1 cellular context compared by ENCODE assay signal in the genomic region with DNA sequence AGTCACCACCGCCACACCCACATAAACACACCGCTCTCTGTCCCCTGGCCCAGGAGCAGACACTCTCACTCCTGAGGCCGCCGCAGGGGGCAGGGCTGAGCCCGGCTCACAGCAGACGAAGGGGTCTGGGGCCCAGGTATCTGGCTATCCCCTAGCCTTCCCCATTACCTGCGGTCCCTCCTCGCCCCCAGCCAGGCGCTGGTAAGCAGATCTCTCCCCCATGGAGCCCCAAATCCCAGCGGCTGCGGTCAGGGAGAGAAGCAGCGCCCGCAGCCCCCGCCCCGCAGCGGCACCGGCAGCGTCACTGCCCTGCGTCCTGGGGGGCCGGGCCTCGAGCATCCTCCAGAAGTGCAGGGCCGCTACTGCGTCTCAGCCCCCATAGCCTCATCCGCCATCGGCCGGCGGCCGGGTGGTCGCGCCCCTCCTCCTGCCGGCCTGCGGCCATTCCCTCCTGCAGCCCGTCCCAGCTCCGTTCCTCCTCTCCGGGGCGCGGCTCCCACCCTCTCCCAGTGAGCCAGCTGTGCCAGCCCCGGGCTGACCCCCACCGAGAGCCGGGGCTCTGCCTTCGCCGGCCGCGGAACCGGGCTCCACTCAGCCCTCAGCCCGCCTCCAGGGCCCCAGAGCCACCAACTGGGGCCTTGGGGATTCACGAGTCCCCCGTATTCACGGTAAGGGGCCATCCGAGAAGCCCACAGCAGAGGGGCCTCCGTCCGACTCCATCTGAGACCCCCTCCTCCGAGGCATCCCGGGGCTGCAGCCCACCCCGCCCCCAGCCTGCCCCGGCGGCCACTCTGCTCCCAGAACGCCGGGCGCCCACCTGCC.
TF ChIP-seq lines count a peak whose summit lies in the region.

No MANE protein-coding gene starts in this region.

TF ChIP-seq in K562, 482 proteins besides CTCF, POLR2A, EP300 and RAD21 (continues in another document):
- TF ChIP-seq, protein P1, sequence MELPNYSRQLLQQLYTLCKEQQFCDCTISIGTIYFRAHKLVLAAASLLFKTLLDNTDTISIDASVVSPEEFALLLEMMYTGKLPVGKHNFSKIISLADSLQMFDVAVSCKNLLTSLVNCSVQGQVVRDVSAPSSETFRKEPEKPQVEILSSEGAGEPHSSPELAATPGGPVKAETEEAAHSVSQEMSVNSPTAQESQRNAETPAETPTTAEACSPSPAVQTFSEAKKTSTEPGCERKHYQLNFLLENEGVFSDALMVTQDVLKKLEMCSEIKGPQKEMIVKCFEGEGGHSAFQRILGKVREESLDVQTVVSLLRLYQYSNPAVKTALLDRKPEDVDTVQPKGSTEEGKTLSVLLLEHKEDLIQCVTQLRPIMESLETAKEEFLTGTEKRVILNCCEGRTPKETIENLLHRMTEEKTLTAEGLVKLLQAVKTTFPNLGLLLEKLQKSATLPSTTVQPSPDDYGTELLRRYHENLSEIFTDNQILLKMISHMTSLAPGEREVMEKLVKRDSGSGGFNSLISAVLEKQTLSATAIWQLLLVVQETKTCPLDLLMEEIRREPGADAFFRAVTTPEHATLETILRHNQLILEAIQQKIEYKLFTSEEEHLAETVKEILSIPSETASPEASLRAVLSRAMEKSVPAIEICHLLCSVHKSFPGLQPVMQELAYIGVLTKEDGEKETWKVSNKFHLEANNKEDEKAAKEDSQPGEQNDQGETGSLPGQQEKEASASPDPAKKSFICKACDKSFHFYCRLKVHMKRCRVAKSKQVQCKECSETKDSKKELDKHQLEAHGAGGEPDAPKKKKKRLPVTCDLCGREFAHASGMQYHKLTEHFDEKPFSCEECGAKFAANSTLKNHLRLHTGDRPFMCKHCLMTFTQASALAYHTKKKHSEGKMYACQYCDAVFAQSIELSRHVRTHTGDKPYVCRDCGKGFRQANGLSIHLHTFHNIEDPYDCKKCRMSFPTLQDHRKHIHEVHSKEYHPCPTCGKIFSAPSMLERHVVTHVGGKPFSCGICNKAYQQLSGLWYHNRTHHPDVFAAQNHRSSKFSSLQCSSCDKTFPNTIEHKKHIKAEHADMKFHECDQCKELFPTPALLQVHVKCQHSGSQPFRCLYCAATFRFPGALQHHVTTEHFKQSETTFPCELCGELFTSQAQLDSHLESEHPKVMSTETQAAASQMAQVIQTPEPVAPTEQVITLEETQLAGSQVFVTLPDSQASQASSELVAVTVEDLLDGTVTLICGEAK (IDR thresholded peaks at IDR 0.05), result 0 out of 2 replicates have a peak, but pooled peaks have one; percentile 14
- TF ChIP-seq, protein P1 (CRISPR knock-in tag; IDR thresholded peaks at IDR 0.05), result no peak
- TF ChIP-seq CREM (IDR thresholded peaks at IDR 0.05; ENCODE audit: low read depth) (peak; percentile 94), PURB (CRISPR knock-in tag; IDR thresholded peaks at IDR 0.05; ENCODE audit: low read depth) (no peak), FOXK2 (conservative IDR thresholded peaks at IDR 0.05 in 1 of 2, IDR thresholded peaks at IDR 0.05 in 1 of 2; ENCODE audit: low read depth in 2 of 2) (no peak), ETV5 (CRISPR knock-in tag; IDR thresholded peaks at IDR 0.05; ENCODE audit: low read depth) (no peak), RBM25 (IDR thresholded peaks at IDR 0.05; ENCODE audit: low read depth, low read length, severe bottlenecking) (no peak), FOXJ2 (tag; IDR thresholded peaks at IDR 0.05) (no peak), ZBTB7A (IDR thresholded peaks at IDR 0.05; ENCODE audit: borderline replicate concordance, control insufficient read depth, low read depth, low read length) (peak; percentile 57; the same call in 1 of the 2 replicates), CREB1 (IDR thresholded peaks at IDR 0.05) (peak; percentile 87), CREB1 (CRISPR knock-in tag; IDR thresholded peaks at IDR 0.05) (peak; percentile 80), SIN3A (IDR thresholded peaks at IDR 0.05; ENCODE audit: borderline replicate concordance in 2 of 2, control insufficient read depth in 1 of 2, low read depth in 2 of 2, low read length in 2 of 2) (0 out of 4 replicates have a peak, but pooled peaks of 1 of the 2 experiments have one; percentile 72), PHF20 (IDR thresholded peaks at IDR 0.05; ENCODE audit: partially characterized antibody) (peak; percentile 7), ZNF12 (CRISPR knock-in tag; IDR thresholded peaks at IDR 0.05) (no peak), ZSCAN29 (IDR thresholded peaks at IDR 0.05) (no peak), FUS (optimal IDR thresholded peaks at IDR 0.05; ENCODE audit: low read depth, low read length) (peak; percentile 28), C11orf30 (IDR thresholded peaks at IDR 0.05; ENCODE audit: low read depth) (0 out of 2 replicates have a peak, but pooled peaks have one; percentile 31), MTA1 (IDR thresholded peaks at IDR 0.05; ENCODE audit: borderline replicate concordance) (peak; percentile 80)
- TF ChIP-seq, protein P2, sequence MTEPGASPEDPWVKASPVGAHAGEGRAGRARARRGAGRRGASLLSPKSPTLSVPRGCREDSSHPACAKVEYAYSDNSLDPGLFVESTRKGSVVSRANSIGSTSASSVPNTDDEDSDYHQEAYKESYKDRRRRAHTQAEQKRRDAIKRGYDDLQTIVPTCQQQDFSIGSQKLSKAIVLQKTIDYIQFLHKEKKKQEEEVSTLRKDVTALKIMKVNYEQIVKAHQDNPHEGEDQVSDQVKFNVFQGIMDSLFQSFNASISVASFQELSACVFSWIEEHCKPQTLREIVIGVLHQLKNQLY (CRISPR knock-in tag; conservative IDR thresholded peaks at IDR 0.05), result no peak
- TF ChIP-seq, protein P3, sequence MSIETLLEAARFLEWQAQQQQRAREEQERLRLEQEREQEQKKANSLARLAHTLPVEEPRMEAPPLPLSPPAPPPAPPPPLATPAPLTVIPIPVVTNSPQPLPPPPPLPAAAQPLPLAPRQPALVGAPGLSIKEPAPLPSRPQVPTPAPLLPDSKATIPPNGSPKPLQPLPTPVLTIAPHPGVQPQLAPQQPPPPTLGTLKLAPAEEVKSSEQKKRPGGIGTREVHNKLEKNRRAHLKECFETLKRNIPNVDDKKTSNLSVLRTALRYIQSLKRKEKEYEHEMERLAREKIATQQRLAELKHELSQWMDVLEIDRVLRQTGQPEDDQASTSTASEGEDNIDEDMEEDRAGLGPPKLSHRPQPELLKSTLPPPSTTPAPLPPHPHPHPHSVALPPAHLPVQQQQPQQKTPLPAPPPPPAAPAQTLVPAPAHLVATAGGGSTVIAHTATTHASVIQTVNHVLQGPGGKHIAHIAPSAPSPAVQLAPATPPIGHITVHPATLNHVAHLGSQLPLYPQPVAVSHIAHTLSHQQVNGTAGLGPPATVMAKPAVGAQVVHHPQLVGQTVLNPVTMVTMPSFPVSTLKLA (conservative IDR thresholded peaks at IDR 0.05), result peak; percentile 7 to 16; a peak in 1 of 4 replicates
- TF ChIP-seq, protein P4, sequence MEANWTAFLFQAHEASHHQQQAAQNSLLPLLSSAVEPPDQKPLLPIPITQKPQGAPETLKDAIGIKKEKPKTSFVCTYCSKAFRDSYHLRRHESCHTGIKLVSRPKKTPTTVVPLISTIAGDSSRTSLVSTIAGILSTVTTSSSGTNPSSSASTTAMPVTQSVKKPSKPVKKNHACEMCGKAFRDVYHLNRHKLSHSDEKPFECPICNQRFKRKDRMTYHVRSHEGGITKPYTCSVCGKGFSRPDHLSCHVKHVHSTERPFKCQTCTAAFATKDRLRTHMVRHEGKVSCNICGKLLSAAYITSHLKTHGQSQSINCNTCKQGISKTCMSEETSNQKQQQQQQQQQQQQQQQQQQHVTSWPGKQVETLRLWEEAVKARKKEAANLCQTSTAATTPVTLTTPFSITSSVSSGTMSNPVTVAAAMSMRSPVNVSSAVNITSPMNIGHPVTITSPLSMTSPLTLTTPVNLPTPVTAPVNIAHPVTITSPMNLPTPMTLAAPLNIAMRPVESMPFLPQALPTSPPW (CRISPR knock-in tag; IDR thresholded peaks at IDR 0.05), result peak; percentile 58
- TF ChIP-seq, protein P5, sequence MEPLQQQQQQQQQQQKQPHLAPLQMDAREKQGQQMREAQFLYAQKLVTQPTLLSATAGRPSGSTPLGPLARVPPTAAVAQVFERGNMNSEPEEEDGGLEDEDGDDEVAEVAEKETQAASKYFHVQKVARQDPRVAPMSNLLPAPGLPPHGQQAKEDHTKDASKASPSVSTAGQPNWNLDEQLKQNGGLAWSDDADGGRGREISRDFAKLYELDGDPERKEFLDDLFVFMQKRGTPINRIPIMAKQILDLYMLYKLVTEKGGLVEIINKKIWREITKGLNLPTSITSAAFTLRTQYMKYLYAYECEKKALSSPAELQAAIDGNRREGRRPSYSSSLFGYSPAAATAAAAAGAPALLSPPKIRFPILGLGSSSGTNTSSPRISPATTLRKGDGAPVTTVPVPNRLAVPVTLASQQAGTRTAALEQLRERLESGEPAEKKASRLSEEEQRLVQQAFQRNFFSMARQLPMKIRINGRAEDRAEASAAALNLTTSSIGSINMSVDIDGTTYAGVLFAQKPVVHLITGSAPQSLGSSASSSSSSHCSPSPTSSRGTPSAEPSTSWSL (CRISPR knock-in tag; IDR thresholded peaks at IDR 0.05; ENCODE audit: borderline replicate concordance), result no peak
- TF ChIP-seq, protein P6, sequence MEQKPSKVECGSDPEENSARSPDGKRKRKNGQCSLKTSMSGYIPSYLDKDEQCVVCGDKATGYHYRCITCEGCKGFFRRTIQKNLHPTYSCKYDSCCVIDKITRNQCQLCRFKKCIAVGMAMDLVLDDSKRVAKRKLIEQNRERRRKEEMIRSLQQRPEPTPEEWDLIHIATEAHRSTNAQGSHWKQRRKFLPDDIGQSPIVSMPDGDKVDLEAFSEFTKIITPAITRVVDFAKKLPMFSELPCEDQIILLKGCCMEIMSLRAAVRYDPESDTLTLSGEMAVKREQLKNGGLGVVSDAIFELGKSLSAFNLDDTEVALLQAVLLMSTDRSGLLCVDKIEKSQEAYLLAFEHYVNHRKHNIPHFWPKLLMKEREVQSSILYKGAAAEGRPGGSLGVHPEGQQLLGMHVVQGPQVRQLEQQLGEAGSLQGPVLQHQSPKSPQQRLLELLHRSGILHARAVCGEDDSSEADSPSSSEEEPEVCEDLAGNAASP (IDR thresholded peaks at IDR 0.05), result no peak
- TF ChIP-seq, protein P7, sequence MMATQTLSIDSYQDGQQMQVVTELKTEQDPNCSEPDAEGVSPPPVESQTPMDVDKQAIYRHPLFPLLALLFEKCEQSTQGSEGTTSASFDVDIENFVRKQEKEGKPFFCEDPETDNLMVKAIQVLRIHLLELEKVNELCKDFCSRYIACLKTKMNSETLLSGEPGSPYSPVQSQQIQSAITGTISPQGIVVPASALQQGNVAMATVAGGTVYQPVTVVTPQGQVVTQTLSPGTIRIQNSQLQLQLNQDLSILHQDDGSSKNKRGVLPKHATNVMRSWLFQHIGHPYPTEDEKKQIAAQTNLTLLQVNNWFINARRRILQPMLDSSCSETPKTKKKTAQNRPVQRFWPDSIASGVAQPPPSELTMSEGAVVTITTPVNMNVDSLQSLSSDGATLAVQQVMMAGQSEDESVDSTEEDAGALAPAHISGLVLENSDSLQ (IDR thresholded peaks at IDR 0.05), result 0 out of 2 replicates have a peak, but pooled peaks have one; percentile 4
- TF ChIP-seq, protein P8, sequence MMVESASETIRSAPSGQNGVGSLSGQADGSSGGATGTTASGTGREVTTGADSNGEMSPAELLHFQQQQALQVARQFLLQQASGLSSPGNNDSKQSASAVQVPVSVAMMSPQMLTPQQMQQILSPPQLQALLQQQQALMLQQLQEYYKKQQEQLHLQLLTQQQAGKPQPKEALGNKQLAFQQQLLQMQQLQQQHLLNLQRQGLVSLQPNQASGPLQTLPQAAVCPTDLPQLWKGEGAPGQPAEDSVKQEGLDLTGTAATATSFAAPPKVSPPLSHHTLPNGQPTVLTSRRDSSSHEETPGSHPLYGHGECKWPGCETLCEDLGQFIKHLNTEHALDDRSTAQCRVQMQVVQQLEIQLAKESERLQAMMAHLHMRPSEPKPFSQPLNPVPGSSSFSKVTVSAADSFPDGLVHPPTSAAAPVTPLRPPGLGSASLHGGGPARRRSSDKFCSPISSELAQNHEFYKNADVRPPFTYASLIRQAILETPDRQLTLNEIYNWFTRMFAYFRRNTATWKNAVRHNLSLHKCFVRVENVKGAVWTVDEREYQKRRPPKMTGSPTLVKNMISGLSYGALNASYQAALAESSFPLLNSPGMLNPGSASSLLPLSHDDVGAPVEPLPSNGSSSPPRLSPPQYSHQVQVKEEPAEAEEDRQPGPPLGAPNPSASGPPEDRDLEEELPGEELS (CRISPR knock-in tag; IDR thresholded peaks at IDR 0.05; ENCODE audit: borderline replicate concordance), result 0 out of 2 replicates have a peak, but pooled peaks have one; percentile 25
